8 cellular contexts compared by ENCODE assay signal in genomic region chr22:41939981-41940852, GRCh38. TPM values are rescaled to one million over a fixed set of nuclear protein-coding genes. Genes with fewer than 3 reads are reported as not detected.
DNase-seq lines count a peak whose midpoint lies in the region; ATAC-seq and TF ChIP-seq lines count a peak whose summit lies in the region.

No MANE protein-coding gene starts in this region.

- H3K4me3 ChIP-seq in OCI-LY7 (ENCODE audit: low read depth, low read length, poor library complexity, severe bottlenecking) = peak overlapping the region; percentile 52

- CTCF ChIA-PET in OCI-LY7 (lab: Charles Lee; ENCODE audit: unreplicated experiment) = interaction anchor here (1.2 kb wide), 1 partner anchor 12 kb away, joined by 3 read pairs; no protein-coding TSS in a partner anchor
- CTCF ChIA-PET in activated naive CD4-positive, alpha-beta T cell treated with anti-CD3 and anti-CD28 coated beads, Interleukin-2, amount 10 ng/mL, durations not matched to agents 7 days and 5 days (lab: Charles Lee) = interaction anchor here (0.9 to 3.1 kb wide), 22 partner anchors 12 to 503 kb away, joined by 3 to 45 read pairs (median 4); partner anchors contain the start of genes CCDC134, MEI1, SMDT1 and SREBF2

- H3K27me3 Mint-ChIP-seq in activated naive CD4-positive, alpha-beta T cell treated with anti-CD3 and anti-CD28 coated beads, Interleukin-2, amount 10 ng/mL, durations not matched to agents 7 days and 5 days = no peaks in the 10 kb centered on the region
- H3K27me3 Mint-ChIP-seq in mesothelial cell of epicardium (ENCODE audit: low read depth) = no peaks in the 10 kb centered on the region
- H3K27me3 Mint-ChIP-seq in stimulated activated naive B cell treated with anti-CD40 and anti-IgM and Interleukin-4, amounts not matched to agents 10 μg/mL and 1 μg/mL and 100 μg/mL, for 72 hours = no peaks in the 10 kb centered on the region

- peak; percentile 43 for ATAC-seq in HG02610 (IDR thresholded peaks at IDR 0.05; ENCODE audit: unreplicated experiment)
- peak; percentile 70 to 74 for ATAC-seq in stimulated activated naive B cell treated with anti-CD40 and anti-IgM and Interleukin-4, amounts not matched to agents 10 μg/mL and 1 μg/mL and 100 μg/mL, for 72 hours (replicated peaks)

- H4K20me1 ChIP-seq in OCI-LY7 (ENCODE audit: insufficient read depth, low read length) = peaks cover 4% of the 10 kb centered on the region; the same call in 1 of the 2 replicates

- TF ChIP-seq CTCF in OCI-LY7 (conservative IDR thresholded peaks at IDR 0.05; ENCODE audit: low read length) (no peak), mesothelial cell of epicardium (IDR thresholded peaks at IDR 0.05; ENCODE audit: unreplicated experiment) (no peak)

- peaks cover 51% of the 10 kb centered on the region for H3K36me3 Mint-ChIP-seq in activated naive CD4-positive, alpha-beta T cell treated with anti-CD3 and anti-CD28 coated beads, Interleukin-2, amount 10 ng/mL, durations not matched to agents 7 days and 5 days
- peaks cover 4% of the 10 kb centered on the region for H3K36me3 Mint-ChIP-seq in mesothelial cell of epicardium
- peaks cover 42 to 68% of the 10 kb centered on the region in 2 donors for H3K36me3 Mint-ChIP-seq in stimulated activated naive B cell treated with anti-CD40 and anti-IgM and Interleukin-4, amounts not matched to agents 10 μg/mL and 1 μg/mL and 100 μg/mL, for 72 hours

- peak overlapping the region; percentile 70 for H3K4me2 ChIP-seq in OCI-LY7 (ENCODE audit: low read length)

- peaks cover 60% of the 10 kb centered on the region for H3K4me1 Mint-ChIP-seq in activated naive CD4-positive, alpha-beta T cell treated with anti-CD3 and anti-CD28 coated beads, Interleukin-2, amount 10 ng/mL, durations not matched to agents 7 days and 5 days
- H3K4me1 Mint-ChIP-seq in mesothelial cell of epicardium = no peaks in the 10 kb centered on the region
- H3K4me1 Mint-ChIP-seq in stimulated activated naive B cell treated with anti-CD40 and anti-IgM and Interleukin-4, amounts not matched to agents 10 μg/mL and 1 μg/mL and 100 μg/mL, for 72 hours = peaks cover 56 to 79% of the 10 kb centered on the region in 2 donors

- H3K36me3 ChIP-seq in OCI-LY7 (ENCODE audit: insufficient read depth, low read length) = peaks cover 86% of the 10 kb centered on the region

- no peaks in the 10 kb centered on the region for H3K9me3 ChIP-seq in OCI-LY7 (ENCODE audit: low read length)

- POLR2A ChIA-PET in OCI-LY7 (lab: Charles Lee) = interaction anchor here (0.7 to 1.4 kb wide), 6 partner anchors 13 to 117 kb away, joined by 3 to 9 read pairs (median 3); partner anchors contain the start of gene TNFRSF13C

- H3K9me2 ChIP-seq in OCI-LY7 (ENCODE audit: insufficient read depth, low read length) = no peaks in the 10 kb centered on the region

- no peak overlapping the region for H2AFZ ChIP-seq in OCI-LY7 (ENCODE audit: low read length)

- H3K27ac ChIP-seq in OCI-LY7 (ENCODE audit: low read depth, low read length, poor library complexity, severe bottlenecking) = peak overlapping the region; percentile 91

- no peaks in the 10 kb centered on the region for H3K9me3 Mint-ChIP-seq in activated naive CD4-positive, alpha-beta T cell treated with anti-CD3 and anti-CD28 coated beads, Interleukin-2, amount 10 ng/mL, durations not matched to agents 7 days and 5 days
- no peaks in the 10 kb centered on the region for H3K9me3 Mint-ChIP-seq in mesothelial cell of epicardium
- no peaks in the 10 kb centered on the region for H3K9me3 Mint-ChIP-seq in stimulated activated naive B cell treated with anti-CD40 and anti-IgM and Interleukin-4, amounts not matched to agents 10 μg/mL and 1 μg/mL and 100 μg/mL, for 72 hours

- DNase-seq in NCI-H2107 treated with DMSO at 0.1 percent for 48 hours (lab: John Stamatoyannopoulos, UW; ENCODE audit: unreplicated experiment) (peak; percentile 42), NCI-H2107 (lab: John Stamatoyannopoulos, UW) (no peak), OCI-LY7 (ENCODE audit: low spot score) (peak; percentile 93), mesothelial cell of epicardium (ENCODE audit: low spot score in 2 of 2, unreplicated experiment in 2 of 2) (no peak), HCEC 1CT (no peak)
- peak; percentile 98 for DNase-seq in activated naive CD4-positive, alpha-beta T cell treated with anti-CD3 and anti-CD28 coated beads, Interleukin-2, amount 10 ng/mL, durations not matched to agents 7 days and 5 days
- peak; percentile 96 for DNase-seq in stimulated activated naive B cell treated with anti-CD40 and anti-IgM and Interleukin-4, amounts not matched to agents 10 μg/mL and 1 μg/mL and 100 μg/mL, for 72 hours

- no TSS peak for BruUV-seq in OCI-LY7 (replicated peaks; lab: Mats Ljungman, UMichigan)

- H3K79me2 ChIP-seq in OCI-LY7 (ENCODE audit: insufficient read depth, low read depth, low read length) = peaks cover 43% of the 10 kb centered on the region

- peak overlapping the region; percentile 69 for H3K4me3 Mint-ChIP-seq in activated naive CD4-positive, alpha-beta T cell treated with anti-CD3 and anti-CD28 coated beads, Interleukin-2, amount 10 ng/mL, durations not matched to agents 7 days and 5 days
- H3K4me3 Mint-ChIP-seq in mesothelial cell of epicardium = no peak overlapping the region
- peak overlapping the region; percentile 94 to 97 for H3K4me3 Mint-ChIP-seq in stimulated activated naive B cell treated with anti-CD40 and anti-IgM and Interleukin-4, amounts not matched to agents 10 μg/mL and 1 μg/mL and 100 μg/mL, for 72 hours

- peaks cover 92% of the 10 kb centered on the region for H3K4me1 ChIP-seq in OCI-LY7 (ENCODE audit: insufficient read depth, low read length, poor library complexity, severe bottlenecking)

- intact Hi-C loops in OCI-LY7 (cut with micrococcal nuclease; ENCODE audit: unreplicated experiment) = loop anchor here (2.0 kb wide), 4 partner anchors 19 to 243 kb away; no protein-coding TSS in a partner anchor

- H3K27ac Mint-ChIP-seq in activated naive CD4-positive, alpha-beta T cell treated with anti-CD3 and anti-CD28 coated beads, Interleukin-2, amount 10 ng/mL, durations not matched to agents 7 days and 5 days = peak overlapping the region; percentile 100
- H3K27ac Mint-ChIP-seq in mesothelial cell of epicardium = peak overlapping the region; percentile 32
- peak overlapping the region; percentile 100 for H3K27ac Mint-ChIP-seq in stimulated activated naive B cell treated with anti-CD40 and anti-IgM and Interleukin-4, amounts not matched to agents 10 μg/mL and 1 μg/mL and 100 μg/mL, for 72 hours

RNA-seq across cellular contexts. Expression of gene CENPM, which starts 6.7 kb away (rescaled TPM):
- 347 and 354 TPM in 2 replicates for total RNA-seq in OCI-LY7 (2014; rRNA removed; shearing (Covaris generic))
- total RNA-seq in OCI-LY7 (2022) (189 and 217 TPM in 2 replicates), mesothelial cell of epicardium (12.5 to 14.9 TPM (median 13.3 TPM) in 3 replicates)

RNA-seq across cellular contexts. Expression of gene TNFRSF13C, which starts 13.6 kb away (rescaled TPM):
- total RNA-seq in OCI-LY7 (2014; rRNA removed; shearing (Covaris generic)) = 10.9 and 21.3 TPM in 2 replicates
- total RNA-seq in OCI-LY7 (2022) (65.0 and 67.8 TPM in 2 replicates), mesothelial cell of epicardium (3.1 to 3.5 TPM (median 3.3 TPM) in 3 replicates)

RNA-seq across cellular contexts. Expression of gene SHISA8, which starts 25.3 kb away (rescaled TPM):
- total RNA-seq in OCI-LY7 (2014; rRNA removed; shearing (Covaris generic)) = not detected in 2 replicates
- total RNA-seq in OCI-LY7 (2022) (0.61 and 0.74 TPM in 2 replicates), mesothelial cell of epicardium (not detected in 3 replicates)

RNA-seq across cellular contexts. Expression of gene SEPTIN3, which starts 29.0 kb away (rescaled TPM):
- 0.46 and 1.1 TPM in 2 replicates for total RNA-seq in OCI-LY7 (2014; rRNA removed; shearing (Covaris generic))
- total RNA-seq in OCI-LY7 (2022) = 1.9 and 2.1 TPM in 2 replicates
- total RNA-seq in mesothelial cell of epicardium = 8.8 to 9.0 TPM (median 9.0 TPM) in 3 replicates

Comparison
In these comparisons a context has a peak if more than half of its experiments do, and no peak if none do; other contexts are left out.
1. DNase-seq: peak in NCI-H2107 treated with DMSO at 0.1 percent for 48 hours (single experiment), OCI-LY7 (single experiment), activated naive CD4-positive, alpha-beta T cell treated with anti-CD3 and anti-CD28 coated beads, Interleukin-2, amount 10 ng/mL, durations not matched to agents 7 days and 5 days (single experiment) and stimulated activated naive B cell treated with anti-CD40 and anti-IgM and Interleukin-4, amounts not matched to agents 10 μg/mL and 1 μg/mL and 100 μg/mL, for 72 hours (single experiment); none in NCI-H2107 (single experiment), mesothelial cell of epicardium (0 of 2) and HCEC 1CT (single experiment).
2. H3K27ac Mint-ChIP-seq: peak in every context shown above with its lines; median percentile 100 in activated naive CD4-positive, alpha-beta T cell treated with anti-CD3 and anti-CD28 coated beads, Interleukin-2, amount 10 ng/mL, durations not matched to agents 7 days and 5 days; 100 in stimulated activated naive B cell treated with anti-CD40 and anti-IgM and Interleukin-4, amounts not matched to agents 10 μg/mL and 1 μg/mL and 100 μg/mL, for 72 hours; 32 in mesothelial cell of epicardium.
3. RNA of gene CENPM, which starts 6.7 kb away (total RNA-seq): 189 to 354 TPM in OCI-LY7; 12.5 to 14.9 TPM in mesothelial cell of epicardium; every median in the first group is over 10 times any median in the second.